In the genomic region with DNA sequence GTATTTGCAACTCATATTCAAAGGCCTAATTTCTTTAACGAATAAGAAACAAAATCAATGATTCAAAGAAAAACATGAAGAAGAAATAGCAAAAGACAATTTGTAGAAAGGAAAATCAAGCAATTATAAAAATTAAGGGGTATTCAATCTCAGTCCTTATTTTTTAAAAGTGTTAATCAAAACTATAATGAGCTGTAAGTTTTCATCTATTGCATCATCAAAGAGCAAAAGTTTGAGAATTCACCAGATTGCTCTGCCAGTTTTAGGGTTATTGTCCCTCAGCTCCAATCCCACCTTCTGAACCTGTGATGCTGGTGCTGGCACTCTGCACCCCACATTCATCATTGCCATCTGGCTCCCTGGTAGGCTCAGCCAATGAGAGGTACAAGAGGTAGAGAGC, we compare ENCODE assay signal across 3 cellular contexts.
TF ChIP-seq lines count a peak whose summit lies in the region.
"Not testable (repeated sequence)": the region's sequence is repeated elsewhere in the genome, so short reads cannot be mapped to it uniquely, and the experiment has no call there.

No MANE protein-coding gene starts in this region.

TF ChIP-seq in IMR-90, 13 proteins besides CTCF, POLR2A, EP300 and RAD21:
- TF ChIP-seq CEBPB (IDR thresholded peaks at IDR 0.05; ENCODE audit: low read depth, low read length) = 0 out of 2 replicates have a peak, but pooled peaks have one; percentile 45

TF ChIP-seq in K562, 482 proteins besides CTCF, POLR2A, EP300 and RAD21:
- TF ChIP-seq, protein P1, sequence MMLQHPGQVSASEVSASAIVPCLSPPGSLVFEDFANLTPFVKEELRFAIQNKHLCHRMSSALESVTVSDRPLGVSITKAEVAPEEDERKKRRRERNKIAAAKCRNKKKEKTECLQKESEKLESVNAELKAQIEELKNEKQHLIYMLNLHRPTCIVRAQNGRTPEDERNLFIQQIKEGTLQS (IDR thresholded peaks at IDR 0.05) = peak; percentile 67
- TF ChIP-seq, protein P1 (CRISPR knock-in tag; conservative IDR thresholded peaks at IDR 0.05) = not testable (repeated sequence)
- not testable (repeated sequence) for TF ChIP-seq CEBPG (CRISPR knock-in tag; IDR thresholded peaks at IDR 0.05)
- TF ChIP-seq CEBPG (tag; conservative IDR thresholded peaks at IDR 0.05 in 1 of 2, IDR thresholded peaks at IDR 0.05 in 1 of 2) (peak; percentile 21 to 79; a peak in 2 of 4 replicates), CEBPB (tag; IDR thresholded peaks at IDR 0.05) (0 out of 2 replicates have a peak, but pooled peaks have one; percentile 30)

TF ChIP-seq in HepG2, 621 proteins besides CTCF, POLR2A, EP300 and RAD21:
- peak; percentile 30; the same call in 1 of the 2 replicates for TF ChIP-seq CEBPB (IDR thresholded peaks at IDR 0.05; ENCODE audit: borderline replicate concordance, low read depth, low read length)
TF ChIP-seq in HepG2: peak in this region for 1; not testable (repeated sequence) for 620.
